8 cellular contexts compared by ENCODE assay signal in genomic region chr2:100246163-100247145, GRCh38.
DNase-seq lines count a peak whose midpoint lies in the region; ATAC-seq, FAIRE-seq and TF ChIP-seq lines count a peak whose summit lies in the region.

No MANE protein-coding gene starts in this region.

- 61% methylated on average over 28 of the region's 28 CpGs for WGBS in right cardiac atrium

- intact Hi-C loops in left ventricle myocardium inferior (cut with micrococcal nuclease): loop anchor here (10.0 kb wide), 2 partner anchors 72 to 682 kb away; no protein-coding TSS in a partner anchor
- intact Hi-C loops in right cardiac atrium (cut with DNase I): loop anchor here in 1 of 4 donors (5.0 kb wide), 1 partner anchor 689 kb away; no protein-coding TSS in a partner anchor
- intact Hi-C loops in endothelial cell of umbilical vein (cut with micrococcal nuclease): no loop called here

- no peaks in the 10 kb centered on the region for H3K9me3 ChIP-seq in left ventricle myocardium inferior (replicated peaks)
- no peaks in the 10 kb centered on the region for H3K9me3 ChIP-seq in right cardiac atrium (ENCODE audit: control insufficient read depth, low read length)
- H3K9me3 ChIP-seq in endothelial cell of umbilical vein (replicated peaks; ENCODE audit: control insufficient read depth, insufficient read depth, low read length): no peaks in the 10 kb centered on the region

- dilution Hi-C loops in endothelial cell of umbilical vein (cut with MboI; ENCODE audit: extremely low pct_ligation_motif_present, low sequenced_read_pairs): no loop called here

- no peak overlapping the region for H3K4me2 ChIP-seq in endothelial cell of umbilical vein (ENCODE audit: insufficient read depth, low read length)

- no peak overlapping the region for H3K9ac ChIP-seq in endothelial cell of umbilical vein (replicated peaks; ENCODE audit: extremely low read depth, insufficient read depth, low read length)

- H3K4me3 ChIP-seq in left ventricle myocardium inferior (no peak overlapping the region), right cardiac atrium (ENCODE audit: low read length) (no peak overlapping the region), endothelial cell of umbilical vein (replicated peaks in 1 of 3; ENCODE audit: insufficient read depth in 1 of 3, low read depth in 1 of 3, low read length in 3 of 3) (no peak overlapping the region), retinal pigment epithelial cell (ENCODE audit: low read length) (no peak overlapping the region)

- POLR2A ChIA-PET in endothelial cell of umbilical vein (lab: Charles Lee): no interaction called here

- H3K27me3 ChIP-seq in left ventricle myocardium inferior (ENCODE audit: low read depth): peaks cover 7% of the 10 kb centered on the region
- H3K27me3 ChIP-seq in right cardiac atrium (ENCODE audit: control insufficient read depth, insufficient read depth): no peaks in the 10 kb centered on the region
- H3K27me3 ChIP-seq in endothelial cell of umbilical vein (ENCODE audit: control insufficient read depth in 2 of 2, insufficient read depth in 2 of 2, low read length in 2 of 2): no peaks in the 10 kb centered on the region

- H3K4me1 ChIP-seq in left ventricle myocardium inferior (peaks cover 6% of the 10 kb centered on the region), right cardiac atrium (ENCODE audit: control insufficient read depth, insufficient read depth, low read length) (no peaks in the 10 kb centered on the region), endothelial cell of umbilical vein (ENCODE audit: control insufficient read depth, extremely low read depth, insufficient read depth, low read length) (no peaks in the 10 kb centered on the region)

- no peaks in the 10 kb centered on the region for H3K79me2 ChIP-seq in endothelial cell of umbilical vein (ENCODE audit: control insufficient read depth, insufficient read depth, low read length)

- TF ChIP-seq CTCF in left ventricle myocardium inferior (IDR thresholded peaks at IDR 0.05; ENCODE audit: borderline replicate concordance): peak; percentile 43
- TF ChIP-seq CTCF in endothelial cell of umbilical vein (IDR thresholded peaks at IDR 0.05; ENCODE audit: extremely low read depth in 1 of 2, insufficient read depth in 1 of 2, low read depth in 1 of 2, low read length in 2 of 2): peak; percentile 49 to 52
- peak; percentile 52 for TF ChIP-seq CTCF in retinal pigment epithelial cell (conservative IDR thresholded peaks at IDR 0.05; ENCODE audit: low read depth, low read length)

- no peak overlapping the region for H2AFZ ChIP-seq in endothelial cell of umbilical vein (ENCODE audit: low read depth, low read length)

- BruUV-seq in endothelial cell of umbilical vein (replicated peaks; lab: Mats Ljungman, UMichigan): no TSS peak

- DNase-seq in left ventricle myocardium inferior (no peak), right cardiac atrium (no peak), NCI-H460 (ENCODE audit: extremely low read depth, low read depth) (peak; percentile 5), endothelial cell of umbilical vein (ENCODE audit: low read depth, low spot score) (peak; percentile 27), retinal pigment epithelial cell (ENCODE audit: low read depth) (no peak)
- no peak for DNase-seq in effector CD4-positive, alpha-beta T cell
- no peak for DNase-seq in stimulated activated CD4-positive, alpha-beta T cell treated with anti-CD3 and anti-CD28 coated beads, Interleukin-12 subunit alpha, Interleukin-12 subunit beta, amount 100 ng/mL, for 4 hours

- H3K36me3 ChIP-seq in left ventricle myocardium inferior (no peaks in the 10 kb centered on the region), endothelial cell of umbilical vein (ENCODE audit: control insufficient read depth in 2 of 2, extremely low read depth in 1 of 2, insufficient read depth in 2 of 2, low read length in 2 of 2) (no peaks in the 10 kb centered on the region)

- TF ChIP-seq POLR2A in endothelial cell of umbilical vein (IDR thresholded peaks at IDR 0.05; ENCODE audit: low read depth, low read length): no peak

- CTCF ChIA-PET in endothelial cell of umbilical vein (lab: Charles Lee): interaction anchor here (0.5 to 5.2 kb wide), 19 partner anchors 8 to 688 kb away, joined by 3 to 109 read pairs (median 4); no protein-coding TSS in a partner anchor

- FAIRE-seq in endothelial cell of umbilical vein (lab: Jason Lieb, UNC): no peak

- H4K20me1 ChIP-seq in endothelial cell of umbilical vein (replicated peaks; ENCODE audit: control insufficient read depth, extremely low read depth, insufficient read depth, low read length): no peaks in the 10 kb centered on the region

- no peaks in the 10 kb centered on the region for H3K9me1 ChIP-seq in endothelial cell of umbilical vein (replicated peaks; ENCODE audit: control insufficient read depth, extremely low read depth, insufficient read depth, low read length)

- H3K27ac ChIP-seq in left ventricle myocardium inferior (replicated peaks) (no peak overlapping the region), right cardiac atrium (ENCODE audit: low read length) (no peak overlapping the region), endothelial cell of umbilical vein (ENCODE audit: insufficient read depth, low read depth, low read length) (no peak overlapping the region)

- ATAC-seq in right cardiac atrium (no peak), esophagus mucosa (no peak)

TF ChIP-seq in endothelial cell of umbilical vein, 7 proteins besides CTCF, POLR2A, EP300 and RAD21:
- TF ChIP-seq MAX (IDR thresholded peaks at IDR 0.05; ENCODE audit: insufficient read depth, insufficient read length) (no peak), FOS (IDR thresholded peaks at IDR 0.05; ENCODE audit: borderline replicate concordance, insufficient read depth, low read length) (no peak), JUN (IDR thresholded peaks at IDR 0.05; ENCODE audit: borderline replicate concordance, insufficient read depth, insufficient read length, low read depth) (no peak), EZH2 (IDR thresholded peaks at IDR 0.05; ENCODE audit: borderline replicate concordance, low read depth, low read length, severe bottlenecking) (no peak), MYC (IDR thresholded peaks at IDR 0.05; ENCODE audit: low read depth, low read length) (no peak), POLR2AphosphoS5 (IDR thresholded peaks at IDR 0.05; ENCODE audit: insufficient read depth, low read depth, low read length) (no peak)

Comparison
In these comparisons a context has a peak if more than half of its experiments do, and no peak if none do; other contexts are left out.
1. DNase-seq: peak in NCI-H460 (single experiment) and endothelial cell of umbilical vein (single experiment); none in left ventricle myocardium inferior (single experiment), right cardiac atrium (0 of 3), retinal pigment epithelial cell (single experiment), effector CD4-positive, alpha-beta T cell (single experiment) and stimulated activated CD4-positive, alpha-beta T cell treated with anti-CD3 and anti-CD28 coated beads, Interleukin-12 subunit alpha, Interleukin-12 subunit beta, amount 100 ng/mL, for 4 hours (single experiment).
2. Peak in every context shown above with its lines, with median percentiles within 50 percentile points of each other: CTCF ChIP-seq.